ENCODE assay signal across 12 cellular contexts in the genomic region with DNA sequence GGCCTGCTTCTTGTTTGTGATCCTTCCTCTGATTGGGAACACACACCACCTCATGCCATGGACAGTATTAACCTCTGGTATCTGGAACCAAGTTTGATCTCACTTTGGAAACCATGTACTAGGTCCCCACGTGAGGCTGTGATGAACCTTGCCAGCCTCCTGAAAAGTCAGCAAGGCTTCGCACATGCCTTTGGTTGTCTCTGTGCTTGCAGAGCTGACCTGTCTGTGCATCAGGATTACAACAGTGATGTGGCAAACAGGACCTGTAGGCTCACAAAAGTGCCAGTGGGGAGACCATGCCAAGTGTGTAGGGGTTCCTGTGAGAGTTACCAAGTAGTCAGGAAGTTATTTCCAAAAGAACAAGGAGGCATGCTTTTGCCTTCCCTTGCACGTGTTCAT. TPM values are rescaled to one million over a fixed set of nuclear protein-coding genes. Genes with fewer than 3 reads are reported as not detected.
A peak's percentile ranks its signal among the peaks of the same experiment; 100 is the strongest.
DNase-seq lines count a peak whose midpoint lies in the region; ATAC-seq, FAIRE-seq and TF ChIP-seq lines count a peak whose summit lies in the region.
"Had no signal": no experiment of that assay in that cellular context is flagged by ENCODE, and none has a peak within 500 bp of the region (broad histone marks: within the 10 kb centered on the region; RNA-seq: fewer than 3 reads in every experiment).

No MANE protein-coding gene starts in this region.

- DNase-seq in MCF 10A (ENCODE audit: unreplicated experiment) (no peak), breast epithelium (ENCODE audit: low spot score in 2 of 2) (no peak), astrocyte (ENCODE audit: low read depth) (no peak), left lobe of liver (ENCODE audit: low spot score) (peak; percentile 86), type B pancreatic cell (ENCODE audit: extremely low spot score, unreplicated experiment) (no peak), stomach (no peak)
- no peak for DNase-seq in activated CD8-positive, alpha-beta T cell treated with anti-CD3 and anti-CD28 coated beads for 36 hours
- DNase-seq: glutamatergic neuron, left cardiac atrium had no signal

- H3K4me3 ChIP-seq in breast epithelium (no peak overlapping the region), astrocyte (ENCODE audit: insufficient read depth, low read depth, low read length) (peak overlapping the region; percentile 95), stomach (peak overlapping the region in 1 of 4 donors; percentile 72)

- H4K20me1 ChIP-seq in astrocyte (ENCODE audit: insufficient read depth, low read length), result peaks cover 31% of the 10 kb centered on the region

- H3K4me3 Mint-ChIP-seq in MCF 10A (ENCODE audit: unreplicated experiment) (peak overlapping the region; percentile 84), astrocyte (ENCODE audit: unreplicated experiment) (peak overlapping the region; percentile 96), type B pancreatic cell (peak overlapping the region; percentile 62)
- no peak overlapping the region for H3K4me3 Mint-ChIP-seq in activated CD8-positive, alpha-beta T cell treated with anti-CD3 and anti-CD28 coated beads for 36 hours
- H3K4me3 Mint-ChIP-seq: dendritic cell treated with granulocyte-macrophage colony-stimulating factor and Interleukin-4, amounts not matched to agents 40 ng/mL and 50 ng/mL, for 4 days had no signal

- H2AFZ ChIP-seq in astrocyte (ENCODE audit: low read depth, low read length), result no peak overlapping the region

- TF ChIP-seq EP300 in stomach (IDR thresholded peaks at IDR 0.05), result no peak

- H3K36me3 Mint-ChIP-seq in MCF 10A (ENCODE audit: insufficient read depth, unreplicated experiment) (peaks cover 12% of the 10 kb centered on the region), astrocyte (ENCODE audit: low read depth, unreplicated experiment) (no peaks in the 10 kb centered on the region), type B pancreatic cell (no peaks in the 10 kb centered on the region)
- no peaks in the 10 kb centered on the region for H3K36me3 Mint-ChIP-seq in activated CD8-positive, alpha-beta T cell treated with anti-CD3 and anti-CD28 coated beads for 36 hours (ENCODE audit: low read depth)

- peaks cover 58% of the 10 kb centered on the region for H3K79me2 ChIP-seq in astrocyte (ENCODE audit: insufficient read depth, low read length)

- TF ChIP-seq CTCF in MCF 10A (IDR thresholded peaks at IDR 0.05; ENCODE audit: unreplicated experiment) (no peak), breast epithelium (IDR thresholded peaks at IDR 0.05) (no peak), astrocyte (IDR thresholded peaks at IDR 0.05; ENCODE audit: insufficient read depth, low read depth, low read length) (no peak), type B pancreatic cell (conservative IDR thresholded peaks at IDR 0.05) (no peak), stomach (IDR thresholded peaks at IDR 0.05) (no peak)
- no peak for TF ChIP-seq CTCF in activated CD8-positive, alpha-beta T cell treated with anti-CD3 and anti-CD28 coated beads for 36 hours (IDR thresholded peaks at IDR 0.05)

- no peak for FAIRE-seq in astrocyte (lab: Jason Lieb, UNC)

- H3K27me3 ChIP-seq in breast epithelium (no peaks in the 10 kb centered on the region), astrocyte (ENCODE audit: insufficient read depth, low read length) (peaks cover 14% of the 10 kb centered on the region), stomach (no peaks in the 10 kb centered on the region)

- H3K36me3 ChIP-seq in breast epithelium, result no peaks in the 10 kb centered on the region
- no peaks in the 10 kb centered on the region for H3K36me3 ChIP-seq in astrocyte (ENCODE audit: insufficient read depth, low read length)
- H3K36me3 ChIP-seq in stomach, result no peaks in the 10 kb centered on the region
- H3K36me3 ChIP-seq: neutrophil had no signal

- 68 to 83% (median 71%) methylated on average over 3 of the region's 3 CpGs for WGBS in stomach, 5 donors

- H3K9me3 Mint-ChIP-seq in MCF 10A (ENCODE audit: unreplicated experiment), result no peaks in the 10 kb centered on the region
- H3K9me3 Mint-ChIP-seq in astrocyte (ENCODE audit: unreplicated experiment), result no peaks in the 10 kb centered on the region
- no peaks in the 10 kb centered on the region for H3K9me3 Mint-ChIP-seq in type B pancreatic cell
- no peaks in the 10 kb centered on the region for H3K9me3 Mint-ChIP-seq in activated CD8-positive, alpha-beta T cell treated with anti-CD3 and anti-CD28 coated beads for 36 hours
- H3K9me3 Mint-ChIP-seq: dendritic cell treated with granulocyte-macrophage colony-stimulating factor and Interleukin-4, amounts not matched to agents 40 ng/mL and 50 ng/mL, for 4 days had no signal

- ATAC-seq in left lobe of liver (peak; percentile 39), GM18861 (IDR thresholded peaks at IDR 0.05; ENCODE audit: unreplicated experiment) (no peak)
- ATAC-seq in activated CD8-positive, alpha-beta T cell treated with anti-CD3 and anti-CD28 coated beads for 36 hours, result no peak

- intact Hi-C loops in MCF 10A (cut with micrococcal nuclease) (loop anchor here (2.0 kb wide), 1 partner anchor 41 kb away; no protein-coding TSS in a partner anchor), breast epithelium (cut with DNase I; ENCODE audit: low total_unique reads) (loop anchor here (10.0 kb wide), 1 partner anchor 169 kb away; the partner anchor contains the start of genes SMIM27 and TOPORS), stomach (cut with DNase I; ENCODE audit: low total_unique reads) (no loop called here)
- intact Hi-C loops in activated CD8-positive, alpha-beta T cell treated with anti-CD3 and anti-CD28 coated beads for 36 hours (cut with micrococcal nuclease), result no loop called here

- peaks cover 15% of the 10 kb centered on the region for H3K4me1 Mint-ChIP-seq in MCF 10A (ENCODE audit: insufficient read depth, unreplicated experiment)
- peaks cover 8% of the 10 kb centered on the region for H3K4me1 Mint-ChIP-seq in astrocyte (ENCODE audit: low read depth, unreplicated experiment)
- peaks cover 3% of the 10 kb centered on the region for H3K4me1 Mint-ChIP-seq in type B pancreatic cell (ENCODE audit: unreplicated experiment)
- H3K4me1 Mint-ChIP-seq in activated CD8-positive, alpha-beta T cell treated with anti-CD3 and anti-CD28 coated beads for 36 hours (ENCODE audit: low read depth), result peaks cover 17% of the 10 kb centered on the region

- no peak for TF ChIP-seq POLR2A in breast epithelium (IDR thresholded peaks at IDR 0.05)
- no peak for TF ChIP-seq POLR2A in stomach (IDR thresholded peaks at IDR 0.05)

- H3K4me1 ChIP-seq in breast epithelium, result no peaks in the 10 kb centered on the region
- H3K4me1 ChIP-seq in astrocyte (ENCODE audit: insufficient read depth, low read length), result peaks cover 11% of the 10 kb centered on the region
- peaks cover 20 to 46% (median 32%) of the 10 kb centered on the region in 4 donors for H3K4me1 ChIP-seq in stomach

- no TSS peak for BruUV-seq in MCF 10A (replicated peaks; lab: Mats Ljungman, UMichigan)

- H3K27me3 Mint-ChIP-seq in MCF 10A (ENCODE audit: insufficient read depth, unreplicated experiment) (peaks cover 14% of the 10 kb centered on the region), astrocyte (ENCODE audit: low read depth, unreplicated experiment) (peaks cover 22% of the 10 kb centered on the region), type B pancreatic cell (peaks cover 31% of the 10 kb centered on the region)
- H3K27me3 Mint-ChIP-seq in activated CD8-positive, alpha-beta T cell treated with anti-CD3 and anti-CD28 coated beads for 36 hours, result peaks cover 11% of the 10 kb centered on the region

- no peak overlapping the region for H3K9ac ChIP-seq in astrocyte (ENCODE audit: low read length)

- no peak overlapping the region for H3K27ac ChIP-seq in breast epithelium
- no peak overlapping the region for H3K27ac ChIP-seq in astrocyte (ENCODE audit: low read depth, low read length)
- H3K27ac ChIP-seq in stomach, result no peak overlapping the region
- H3K27ac ChIP-seq: neutrophil had no signal

- CTCF ChIA-PET in MCF 10A (lab: Yijun Ruan, JAX), result interaction anchor here (0.9 to 4.8 kb wide), 6 partner anchors 9 to 194 kb away, joined by 3 to 73 read pairs (median 14); partner anchors contain the start of genes NDUFB6 and RIGI
- CTCF ChIA-PET in activated CD8-positive, alpha-beta T cell treated with anti-CD3 and anti-CD28 coated beads for 36 hours (lab: Charles Lee), result interaction anchor here (1.1 to 6.8 kb wide), 4 partner anchors 46 to 195 kb away, joined by 3 to 102 read pairs (median 28); partner anchors contain the start of gene NDUFB6

- POLR2A ChIA-PET in MCF 10A (lab: Yijun Ruan, JAX), result interaction anchor here (0.6 to 5.0 kb wide), 8 partner anchors 11 to 1234 kb away, joined by 3 to 61 read pairs (median 10); partner anchors contain the start of genes NDUFB6, RIGI, SMIM27 and TOPORS
- POLR2A ChIA-PET in activated CD8-positive, alpha-beta T cell treated with anti-CD3 and anti-CD28 coated beads for 36 hours (lab: Charles Lee), result no interaction called here

- H3K9me3 ChIP-seq in breast epithelium (no peaks in the 10 kb centered on the region), astrocyte (ENCODE audit: insufficient read depth, low read depth, low read length) (no peaks in the 10 kb centered on the region), stomach (no peaks in the 10 kb centered on the region)
- H3K9me3 ChIP-seq: neutrophil had no signal

- H3K27ac Mint-ChIP-seq in MCF 10A (ENCODE audit: low read depth, unreplicated experiment) (no peak overlapping the region), astrocyte (ENCODE audit: unreplicated experiment) (no peak overlapping the region), type B pancreatic cell (no peak overlapping the region)
- no peak overlapping the region for H3K27ac Mint-ChIP-seq in activated CD8-positive, alpha-beta T cell treated with anti-CD3 and anti-CD28 coated beads for 36 hours
- H3K27ac Mint-ChIP-seq: dendritic cell treated with granulocyte-macrophage colony-stimulating factor and Interleukin-4, amounts not matched to agents 40 ng/mL and 50 ng/mL, for 4 days had no signal

- peak overlapping the region; percentile 96 for H3K4me2 ChIP-seq in astrocyte (ENCODE audit: low read length)

RNA-seq across cellular contexts. Expression of gene ACO1, which starts 1.4 kb away (rescaled TPM):
- 28.6 and 31.4 TPM in 2 replicates for total RNA-seq in MCF 10A (2022)
- total RNA-seq in breast epithelium, result 100 to 1,000 TPM in 1 of 3 donors, 10 to 100 TPM in 2; 44.2 to 169 (median 47.1) TPM
- 17.7 and 19.4 TPM in 2 replicates for total RNA-seq in astrocyte
- 102 TPM for total RNA-seq in left lobe of liver
- 31.6 and 32.5 TPM in 2 replicates for total RNA-seq in type B pancreatic cell (ENCODE audit: low replicate concordance)
- 10 to 100 TPM in 3 of 5 donors, 1 to 10 TPM in 2; 5.8 to 44.2 (median 33.5) TPM for total RNA-seq in stomach
- 10 to 100 TPM; 11.0 to 20.9 (median 14.7) TPM for polyA plus RNA-seq in stomach
- 10 to 100 TPM; 15.3 to 15.7 TPM for total RNA-seq in activated CD8-positive, alpha-beta T cell treated with anti-CD3 and anti-CD28 coated beads for 36 hours

Comparison
In these comparisons a context has a peak if more than half of its experiments do, and no peak if none do; other contexts are left out.
1. intact Hi-C loops: an anchor here in MCF 10A (2.0 kb wide) and breast epithelium (10.0 kb wide); none called in stomach and activated CD8-positive, alpha-beta T cell treated with anti-CD3 and anti-CD28 coated beads for 36 hours.